Comparison of ENCODE assay signal across 1 cellular context in the genomic region with DNA sequence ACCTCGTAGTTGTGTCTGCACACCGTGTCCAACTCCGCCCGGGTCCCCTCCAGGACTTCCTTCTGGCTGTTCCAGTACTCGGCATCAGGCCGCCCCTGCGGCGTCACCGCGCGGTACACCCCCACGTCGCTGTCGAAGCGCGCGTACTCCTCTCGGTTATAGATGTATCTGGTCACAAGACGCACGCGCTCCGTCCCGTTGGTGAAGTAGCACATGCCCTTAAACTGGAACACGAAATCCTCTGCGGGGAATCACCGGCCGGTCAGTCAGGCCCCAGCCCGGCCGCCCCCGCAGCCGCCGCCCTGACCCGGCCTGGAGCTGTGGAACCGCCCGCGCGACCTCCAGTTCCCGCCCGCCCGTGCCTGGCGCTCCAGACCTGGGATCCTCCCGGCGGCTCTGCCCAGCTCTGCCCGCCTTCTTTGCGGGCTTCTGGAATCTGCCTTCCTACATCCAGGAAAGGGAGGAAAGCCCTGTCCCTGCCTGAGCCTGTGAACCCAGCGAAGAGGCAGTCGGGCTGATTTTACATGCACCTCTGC.
TF ChIP-seq lines count a peak whose summit lies in the region.

No MANE protein-coding gene starts in this region.

TF ChIP-seq in HEK293, 187 proteins besides CTCF, POLR2A, EP300 and RAD21 (continued from another document):
- TF ChIP-seq, protein P1, sequence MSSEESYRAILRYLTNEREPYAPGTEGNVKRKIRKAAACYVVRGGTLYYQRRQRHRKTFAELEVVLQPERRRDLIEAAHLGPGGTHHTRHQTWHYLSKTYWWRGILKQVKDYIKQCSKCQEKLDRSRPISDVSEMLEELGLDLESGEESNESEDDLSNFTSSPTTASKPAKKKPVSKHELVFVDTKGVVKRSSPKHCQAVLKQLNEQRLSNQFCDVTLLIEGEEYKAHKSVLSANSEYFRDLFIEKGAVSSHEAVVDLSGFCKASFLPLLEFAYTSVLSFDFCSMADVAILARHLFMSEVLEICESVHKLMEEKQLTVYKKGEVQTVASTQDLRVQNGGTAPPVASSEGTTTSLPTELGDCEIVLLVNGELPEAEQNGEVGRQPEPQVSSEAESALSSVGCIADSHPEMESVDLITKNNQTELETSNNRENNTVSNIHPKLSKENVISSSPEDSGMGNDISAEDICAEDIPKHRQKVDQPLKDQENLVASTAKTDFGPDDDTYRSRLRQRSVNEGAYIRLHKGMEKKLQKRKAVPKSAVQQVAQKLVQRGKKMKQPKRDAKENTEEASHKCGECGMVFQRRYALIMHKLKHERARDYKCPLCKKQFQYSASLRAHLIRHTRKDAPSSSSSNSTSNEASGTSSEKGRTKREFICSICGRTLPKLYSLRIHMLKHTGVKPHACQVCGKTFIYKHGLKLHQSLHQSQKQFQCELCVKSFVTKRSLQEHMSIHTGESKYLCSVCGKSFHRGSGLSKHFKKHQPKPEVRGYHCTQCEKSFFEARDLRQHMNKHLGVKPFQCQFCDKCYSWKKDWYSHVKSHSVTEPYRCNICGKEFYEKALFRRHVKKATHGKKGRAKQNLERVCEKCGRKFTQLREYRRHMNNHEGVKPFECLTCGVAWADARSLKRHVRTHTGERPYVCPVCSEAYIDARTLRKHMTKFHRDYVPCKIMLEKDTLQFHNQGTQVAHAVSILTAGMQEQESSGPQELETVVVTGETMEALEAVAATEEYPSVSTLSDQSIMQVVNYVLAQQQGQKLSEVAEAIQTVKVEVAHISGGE (tag by site-specific recombination; conservative IDR thresholded peaks at IDR 0.05; ENCODE audit: low read depth), result 0 out of 2 replicates have a peak, but pooled peaks have one; percentile 13
- TF ChIP-seq PATZ1 (tag by site-specific recombination; IDR thresholded peaks at IDR 0.05) (no peak), GLIS1 (tag by site-specific recombination; IDR thresholded peaks at IDR 0.05) (peak; percentile 55), ZNF394 (tag by site-specific recombination; IDR thresholded peaks at IDR 0.05; ENCODE audit: borderline replicate concordance) (no peak)
